8 cellular contexts compared by ENCODE assay signal in the genomic region with DNA sequence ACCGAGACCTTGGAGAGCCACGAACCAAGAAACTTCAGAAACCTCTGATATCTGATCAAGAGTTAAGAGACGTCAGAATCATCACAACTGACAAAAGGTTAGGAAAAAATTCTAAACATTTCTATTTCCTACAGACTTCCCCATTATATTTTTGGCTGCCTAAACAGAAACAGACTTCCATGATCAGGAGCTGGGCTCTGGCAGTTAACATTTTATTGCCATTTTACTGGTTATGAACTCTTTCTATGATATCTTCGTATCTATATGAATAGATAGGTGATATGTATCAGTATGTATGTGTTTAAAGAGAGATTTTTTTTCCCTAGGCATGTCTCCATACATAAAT. TPM values are rescaled to one million over a fixed set of nuclear protein-coding genes. Genes with fewer than 3 reads are reported as not detected.
DNase-seq lines count a peak whose midpoint lies in the region; ATAC-seq and TF ChIP-seq lines count a peak whose summit lies in the region.

No MANE protein-coding gene starts in this region.

- H3F3A ChIP-seq in neural progenitor cell (ENCODE audit: low read depth), result no peaks in the 10 kb centered on the region

- in situ Hi-C loops in mammary epithelial cell (cut with MboI; ENCODE audit: low sequenced_read_pairs in 2 of 2), result no loop called here

- H3K36me3 ChIP-seq in mammary epithelial cell (ENCODE audit: insufficient read depth, low read length) (no peaks in the 10 kb centered on the region), neural progenitor cell (no peaks in the 10 kb centered on the region), MG63 (no peaks in the 10 kb centered on the region)

- H3K4me3 Mint-ChIP-seq in neural progenitor cell, result peak overlapping the region; percentile 82

- TF ChIP-seq CTCF in mammary epithelial cell (conservative IDR thresholded peaks at IDR 0.05 in 1 of 2, IDR thresholded peaks at IDR 0.05 in 1 of 2; ENCODE audit: extremely low read depth in 1 of 2, insufficient read depth in 1 of 2, low read depth in 1 of 2, low read length in 2 of 2) (no peak), neural progenitor cell (IDR thresholded peaks at IDR 0.05) (no peak)

- BruUV-seq in mammary epithelial cell (replicated peaks; lab: Mats Ljungman, UMichigan), result TSS peak; percentile 73

- peak overlapping the region; percentile 82 for H2AFZ ChIP-seq in mammary epithelial cell (ENCODE audit: low read depth, low read length)
- peak overlapping the region; percentile 75 for H2AFZ ChIP-seq in neural progenitor cell (replicated peaks)

- H3K27ac ChIP-seq in mammary epithelial cell (ENCODE audit: insufficient read depth, low read depth, low read length) (peak overlapping the region; percentile 78), neural progenitor cell (no peak overlapping the region)

- DNase-seq in mammary epithelial cell (no peak), neural progenitor cell (ENCODE audit: low spot score) (no peak), NCI-H748 (lab: John Stamatoyannopoulos, UW; ENCODE audit: unreplicated experiment) (no peak), MG63 (no peak), HPDE6-E6E7 (ENCODE audit: extremely low spot score) (no peak), UCSD-AML1 (lab: John Stamatoyannopoulos, UW; ENCODE audit: unreplicated experiment) (no peak)

- H3K4me1 ChIP-seq in mammary epithelial cell (ENCODE audit: insufficient read depth, low read length) (peaks cover 18% of the 10 kb centered on the region), neural progenitor cell (peaks cover 4% of the 10 kb centered on the region)

- ATAC-seq in GM18861 (IDR thresholded peaks at IDR 0.05; ENCODE audit: unreplicated experiment) (peak; percentile 11), HG03354 (IDR thresholded peaks at IDR 0.05; ENCODE audit: poor library complexity, severe bottlenecking, unreplicated experiment) (peak; percentile 13)

- H3K27me3 ChIP-seq in mammary epithelial cell (ENCODE audit: insufficient read depth, low read length) (no peaks in the 10 kb centered on the region), neural progenitor cell (no peaks in the 10 kb centered on the region), MG63 (no peaks in the 10 kb centered on the region)

- H3K27ac Mint-ChIP-seq in neural progenitor cell, result no peak overlapping the region

- H3K4me1 Mint-ChIP-seq in neural progenitor cell, result peaks cover 6% of the 10 kb centered on the region

- peak overlapping the region; percentile 60 for H3K4me2 ChIP-seq in mammary epithelial cell (ENCODE audit: insufficient read depth, low read depth, low read length)
- peak overlapping the region; percentile 69 for H3K4me2 ChIP-seq in neural progenitor cell

- H3K9me3 ChIP-seq in mammary epithelial cell (replicated peaks; ENCODE audit: insufficient read depth, low read length) (no peaks in the 10 kb centered on the region), neural progenitor cell (ENCODE audit: low read depth) (no peaks in the 10 kb centered on the region), MG63 (no peaks in the 10 kb centered on the region)

- peak overlapping the region in 1 of 3 experiments; percentile 2 for H3K4me3 ChIP-seq in mammary epithelial cell (replicated peaks in 1 of 3; ENCODE audit: insufficient read depth in 1 of 3, low read depth in 2 of 3, low read length in 3 of 3)
- H3K4me3 ChIP-seq in neural progenitor cell, result peak overlapping the region; percentile 48
- no peak overlapping the region for H3K4me3 ChIP-seq in MG63

- H3K36me3 Mint-ChIP-seq in neural progenitor cell, result no peaks in the 10 kb centered on the region

- no peaks in the 10 kb centered on the region for H4K20me1 ChIP-seq in mammary epithelial cell (ENCODE audit: insufficient read depth, low read length)
- H4K20me1 ChIP-seq in neural progenitor cell (ENCODE audit: low read depth), result no peaks in the 10 kb centered on the region

- 17% methylated on average over 4 of the region's 4 CpGs for WGBS in mammary epithelial cell (ENCODE audit: low coverage, missing lambda C conversion rate)

- no peaks in the 10 kb centered on the region for H3K79me2 ChIP-seq in mammary epithelial cell (ENCODE audit: insufficient read depth, low read length)
- no peaks in the 10 kb centered on the region for H3K79me2 ChIP-seq in neural progenitor cell (ENCODE audit: low read depth)

- intact Hi-C loops in mammary epithelial cell (cut with micrococcal nuclease), result no loop called here

- H3K9ac ChIP-seq in mammary epithelial cell (ENCODE audit: insufficient read depth, low read length) (no peak overlapping the region), neural progenitor cell (no peak overlapping the region)

- no peaks in the 10 kb centered on the region for H3K27me3 Mint-ChIP-seq in neural progenitor cell (ENCODE audit: insufficient read depth, low read depth)

- H3K9me3 Mint-ChIP-seq in neural progenitor cell, result no peaks in the 10 kb centered on the region

- dilution Hi-C loops in mammary epithelial cell (cut with HindIII; ENCODE audit: low sequenced_read_pairs), result no loop called here

- CTCF ChIA-PET in mammary epithelial cell (lab: Charles Lee; ENCODE audit: low non-redundant PET), result no interaction called here

RNA-seq across cellular contexts. Expression of gene PPP1R1C, which starts 31.1 kb away (rescaled TPM):
- 1 to 10 TPM; 1.9 to 2.5 TPM for total RNA-seq in mammary epithelial cell
- polyA plus RNA-seq in mammary epithelial cell, result 1.9 TPM
- polyA minus RNA-seq in mammary epithelial cell, result not detected
- 5.5 and 9.3 TPM in 2 replicates for total RNA-seq in neural progenitor cell (ENCODE audit: low replicate concordance)
- 0.07 and 0.53 TPM in 2 replicates for total RNA-seq in MG63 (2014; rRNA removed; shearing (Covaris generic); ENCODE audit: low replicate concordance)
